ENCODE assay signal across 10 cellular contexts in the genomic region with DNA sequence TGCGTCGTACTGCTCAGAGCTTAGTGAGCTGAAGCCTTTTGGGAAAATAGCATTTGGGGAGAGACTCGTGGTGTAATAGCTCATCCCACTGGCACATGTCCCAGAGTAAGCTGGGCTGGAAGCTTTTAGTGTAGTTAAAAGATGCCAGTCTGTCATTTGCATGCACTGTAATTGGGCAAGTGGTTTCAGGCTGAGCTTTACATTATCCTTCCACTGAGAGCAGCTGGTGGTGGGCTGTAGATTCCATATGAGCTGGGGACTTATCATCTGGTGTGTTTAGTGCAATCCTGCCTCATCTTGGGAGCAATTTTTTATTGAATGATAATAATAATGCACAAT.
DNase-seq lines count a peak whose midpoint lies in the region; ATAC-seq and TF ChIP-seq lines count a peak whose summit lies in the region.
"Had no signal": no experiment of that assay in that cellular context is flagged by ENCODE, and none has a peak within 500 bp of the region (broad histone marks: within the 10 kb centered on the region; RNA-seq: fewer than 3 reads in every experiment).

No MANE protein-coding gene starts in this region.

- H3K27me3 Mint-ChIP-seq in CD14-positive monocyte (ENCODE audit: low read depth in 3 of 3) = peaks cover 0 to 3% (median 0%) of the 10 kb centered on the region in 3 donors
- H3K27me3 Mint-ChIP-seq: CD4-positive, CD25-positive, alpha-beta regulatory T cell had no signal

- H3K27ac Mint-ChIP-seq in CD14-positive monocyte = no peak overlapping the region
- H3K27ac Mint-ChIP-seq: CD4-positive, CD25-positive, alpha-beta regulatory T cell had no signal

- H3K4me3 ChIP-seq in astrocyte of the cerebellum (ENCODE audit: low read depth, low read length) = no peak overlapping the region

- DNase-seq in A172 (ENCODE audit: low spot score) (peak; percentile 60), LHCN-M2 (ENCODE audit: low read depth) (peak; percentile 81), astrocyte of the cerebellum (ENCODE audit: low read depth) (peak; percentile 38), left colon (peak; percentile 32 to 62), CD14-positive monocyte (ENCODE audit: low spot score) (no peak)
- DNase-seq: CD4-positive, CD25-positive, alpha-beta regulatory T cell; cortex of kidney had no signal

- H3K4me3 Mint-ChIP-seq in CD14-positive monocyte = no peak overlapping the region
- H3K4me3 Mint-ChIP-seq: CD4-positive, CD25-positive, alpha-beta regulatory T cell had no signal

- intact Hi-C loops in left colon (cut with DNase I, micrococcal nuclease) = no loop called here
- intact Hi-C loops in CD14-positive monocyte (cut with micrococcal nuclease) = no loop called here

- no peaks in the 10 kb centered on the region for H3K36me3 Mint-ChIP-seq in CD14-positive monocyte
- H3K36me3 Mint-ChIP-seq: CD4-positive, CD25-positive, alpha-beta regulatory T cell had no signal

- peaks cover 24% of the 10 kb centered on the region for H3K4me1 Mint-ChIP-seq in CD14-positive monocyte

- no peak for TF ChIP-seq CTCF in astrocyte of the cerebellum (IDR thresholded peaks at IDR 0.05; ENCODE audit: low read depth, low read length, missing control alignments)
- TF ChIP-seq CTCF in CD14-positive monocyte (IDR thresholded peaks at IDR 0.05) = no peak

- peak; percentile 23 for ATAC-seq in left colon
- ATAC-seq in HG02642 (IDR thresholded peaks at IDR 0.05; ENCODE audit: poor library complexity, unreplicated experiment) = no peak
- no peak for ATAC-seq in GM18511 (IDR thresholded peaks at IDR 0.05; ENCODE audit: unreplicated experiment)
- ATAC-seq in GM21717 (IDR thresholded peaks at IDR 0.05; ENCODE audit: unreplicated experiment) = no peak

- H3K9me3 Mint-ChIP-seq in CD14-positive monocyte = peaks cover 0 to 2% (median 0%) of the 10 kb centered on the region in 7 donors
- H3K9me3 Mint-ChIP-seq: CD4-positive, CD25-positive, alpha-beta regulatory T cell had no signal

- in situ Hi-C loops in astrocyte of the cerebellum (cut with HindIII; ENCODE audit: low sequenced_read_pairs) = no loop called here
